ENCODE assay signal across 9 cellular contexts in the genomic region with DNA sequence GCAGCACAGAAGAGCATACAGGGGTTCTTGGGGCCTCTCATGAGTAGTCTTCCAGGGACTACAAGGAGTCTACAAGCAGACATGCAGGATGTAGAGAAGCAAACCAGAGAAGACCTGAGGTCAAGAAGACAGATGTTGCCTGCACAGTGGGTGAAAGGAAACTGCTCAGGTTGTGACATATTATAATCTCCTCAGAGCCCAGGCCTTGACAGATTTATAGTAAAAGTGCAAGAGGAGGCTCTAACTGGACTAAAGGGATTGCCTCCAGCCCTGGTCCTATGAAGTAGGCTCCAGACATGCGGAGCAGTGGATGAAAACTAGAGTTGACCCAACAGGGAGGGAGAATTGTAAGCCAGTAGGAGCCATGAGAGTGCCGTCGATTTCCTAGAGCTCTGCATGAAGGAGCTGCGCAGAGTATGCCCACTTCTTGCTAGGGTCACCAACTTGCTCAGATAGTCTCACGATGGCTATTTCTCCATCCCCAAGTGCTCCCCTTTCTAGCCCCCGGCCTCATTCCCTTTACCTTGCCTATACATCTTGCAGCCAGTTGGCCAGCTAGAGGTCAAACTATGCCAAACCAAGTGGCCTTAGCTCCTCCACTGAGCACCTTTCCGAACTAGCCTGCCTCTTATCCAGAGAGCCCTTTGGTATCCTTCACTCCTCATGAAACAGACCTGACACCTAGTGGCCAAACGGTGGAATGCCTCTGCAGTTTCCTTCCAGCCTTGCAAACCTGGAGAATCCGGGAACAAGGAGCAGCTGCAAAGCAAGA. TPM values are rescaled to one million over a fixed set of nuclear protein-coding genes. Genes with fewer than 3 reads are reported as not detected.
A peak's percentile ranks its signal among the peaks of the same experiment; 100 is the strongest.
DNase-seq lines count a peak whose midpoint lies in the region; ATAC-seq and TF ChIP-seq lines count a peak whose summit lies in the region.
"Had no signal": no experiment of that assay in that cellular context is flagged by ENCODE, and none has a peak within 500 bp of the region (broad histone marks: within the 10 kb centered on the region; RNA-seq: fewer than 3 reads in every experiment).

No MANE protein-coding gene starts in this region.

- ATAC-seq in gastroesophageal sphincter (peak; percentile 75), GM18909 (IDR thresholded peaks at IDR 0.05; ENCODE audit: poor library complexity, unreplicated experiment) (no peak)

- no peaks in the 10 kb centered on the region for H3K36me3 ChIP-seq in MM.1S (replicated peaks; ENCODE audit: insufficient read depth, low read length)
- H3K36me3 ChIP-seq in gastroesophageal sphincter: peaks cover 0 to 42% of the 10 kb centered on the region in 2 donors
- H3K36me3 ChIP-seq in tibial artery: peaks cover 20 to 44% (median 42%) of the 10 kb centered on the region in 3 donors

- no peak overlapping the region for H2AFZ ChIP-seq in MM.1S (ENCODE audit: low read length)

- H3K4me3 ChIP-seq in MM.1S (ENCODE audit: low read length): no peak overlapping the region
- no peak overlapping the region for H3K4me3 ChIP-seq in gastroesophageal sphincter
- H3K4me3 ChIP-seq in tibial artery: no peak overlapping the region

- no peak overlapping the region for H3K4me2 ChIP-seq in MM.1S (ENCODE audit: low read depth, low read length)

- H3K27me3 ChIP-seq in MM.1S (replicated peaks; ENCODE audit: insufficient read depth, low read length) (no peaks in the 10 kb centered on the region), gastroesophageal sphincter (no peaks in the 10 kb centered on the region), tibial artery (no peaks in the 10 kb centered on the region)

- 56% methylated on average over 9 of the region's 9 CpGs; no CpG with 5 or more reads in 1 of the 2 donors for WGBS in gastroesophageal sphincter (ENCODE audit: low coverage in 1 of 2), 2 donors

- no peak overlapping the region for H3K9ac ChIP-seq in MM.1S (ENCODE audit: low read length)

- no peaks in the 10 kb centered on the region for H3K79me2 ChIP-seq in MM.1S (ENCODE audit: low read length)

- TF ChIP-seq EP300 in gastroesophageal sphincter (IDR thresholded peaks at IDR 0.05): no peak

- H3K27ac ChIP-seq in MM.1S (ENCODE audit: low read length): no peak overlapping the region
- H3K27ac ChIP-seq in gastroesophageal sphincter: peak overlapping the region in 3 of 4 donors; percentile 71 to 78 (median 73)
- peak overlapping the region; percentile 66 for H3K27ac ChIP-seq in tibial artery
- H3K27ac ChIP-seq: epithelial cell of prostate had no signal

- DNase-seq in ELR (ENCODE audit: low read depth): peak; percentile 91
- DNase-seq in MM.1S: peak; percentile 81
- DNase-seq in SHP77 (lab: John Stamatoyannopoulos, UW): peak; percentile 64 to 72
- peak; percentile 9 for DNase-seq in activated gamma-delta T cell treated with anti-CD3 and anti-CD28 coated beads, Interleukin-2, amount 50 U/mL, for 16 hours (ENCODE audit: low read depth)
- peak; percentile 73 for DNase-seq in occipital lobe (lab: John Stamatoyannopoulos, UW)
- DNase-seq in tibial artery: peak; percentile 83 to 89

- no peaks in the 10 kb centered on the region for H4K20me1 ChIP-seq in MM.1S (ENCODE audit: insufficient read depth, low read length)

- peak; percentile 100 for TF ChIP-seq CTCF in MM.1S (IDR thresholded peaks at IDR 0.05; ENCODE audit: low read length)
- peak; percentile 96 to 99 (median 98) for TF ChIP-seq CTCF in gastroesophageal sphincter (IDR thresholded peaks at IDR 0.05)
- TF ChIP-seq CTCF in tibial artery (IDR thresholded peaks at IDR 0.05): peak; percentile 95 to 97

- H3K9me2 ChIP-seq in MM.1S (replicated peaks; ENCODE audit: insufficient read depth, low read length): no peaks in the 10 kb centered on the region

- H3F3A ChIP-seq in MM.1S (ENCODE audit: insufficient read depth, low read length): no peaks in the 10 kb centered on the region

- H3K4me1 ChIP-seq in MM.1S (ENCODE audit: low read length): peaks cover 3% of the 10 kb centered on the region; the same call in 1 of the 2 replicates
- H3K4me1 ChIP-seq in gastroesophageal sphincter: peaks cover 6 to 53% (median 34%) of the 10 kb centered on the region in 3 donors
- H3K4me1 ChIP-seq in tibial artery: peaks cover 0 to 51% (median 39%) of the 10 kb centered on the region in 4 donors

- intact Hi-C loops in tibial artery (cut with DNase I; ENCODE audit: low total_unique reads): loop anchor here (2.0 kb wide), 1 partner anchor 232 kb away; no protein-coding TSS in a partner anchor

- no peak for TF ChIP-seq POLR2A in gastroesophageal sphincter (IDR thresholded peaks at IDR 0.05)

- H3K9me3 ChIP-seq in MM.1S (replicated peaks; ENCODE audit: insufficient read depth, low read length) (no peaks in the 10 kb centered on the region), gastroesophageal sphincter (no peaks in the 10 kb centered on the region), tibial artery (no peaks in the 10 kb centered on the region)

RNA-seq across cellular contexts. Expression of a gene that starts 36.2 kb away (rescaled TPM):
- 10 to 100 TPM; 21.6 to 30.7 (median 26.5) TPM for total RNA-seq in gastroesophageal sphincter
- total RNA-seq in occipital lobe: 36.2 TPM

Comparison
In these comparisons a context has a peak if more than half of its experiments do, and no peak if none do; other contexts are left out.
1. DNase-seq: peak in every context shown above with its lines; median percentile 91 in ELR; 86 in tibial artery; 81 in MM.1S; 73 in occipital lobe; 68 in SHP77; 9 in activated gamma-delta T cell treated with anti-CD3 and anti-CD28 coated beads, Interleukin-2, amount 50 U/mL, for 16 hours.